In genomic region chr11:64250406-64250874, GRCh38 we compare ENCODE assay signal across 8 cellular contexts. TPM values are rescaled to one million over a fixed set of nuclear protein-coding genes. Genes with fewer than 3 reads are reported as not detected.
DNase-seq lines count a peak whose midpoint lies in the region; ATAC-seq and TF ChIP-seq lines count a peak whose summit lies in the region.

No MANE protein-coding gene starts in this region.

- H3K36me3 Mint-ChIP-seq in stimulated activated effector memory CD8-positive, alpha-beta T cell treated with anti-CD3 and anti-CD28 coated beads, Interleukin-12 subunit alpha, Interleukin-12 subunit beta, amount 100 ng/mL, for 72 hours = peaks cover 20% of the 10 kb centered on the region

- H3K9ac ChIP-seq in SK-N-SH = peak overlapping the region; percentile 56; the same call in 1 of the 2 replicates

- no peak for TF ChIP-seq EP300 in SK-N-SH (IDR thresholded peaks at IDR 0.05; ENCODE audit: borderline replicate concordance in 1 of 2, low read depth in 1 of 2, low read length in 1 of 2)

- TF ChIP-seq CTCF in SK-N-SH (IDR thresholded peaks at IDR 0.05) (no peak), WI38 (IDR thresholded peaks at IDR 0.05; ENCODE audit: low read depth, low read length) (no peak)

- POLR2A ChIA-PET in SK-N-SH (lab: Yijun Ruan, JAX) = interaction anchor here (1.0 to 12.4 kb wide), 3 partner anchors 9 to 19 kb away, joined by 3 to 112 read pairs (median 34); partner anchors contain the start of gene FKBP2

- 19% methylated on average over 3 of the region's 7 CpGs for WGBS in SK-N-SH (ENCODE audit: low lambda C conversion rate)
- WGBS in iPS DF 6.9 (ENCODE audit: insufficient coverage, insufficient read length) = no CpG with 5 or more reads among the region's 7 CpGs

- peaks cover 33% of the 10 kb centered on the region for H3K4me1 Mint-ChIP-seq in stimulated activated effector memory CD8-positive, alpha-beta T cell treated with anti-CD3 and anti-CD28 coated beads, Interleukin-12 subunit alpha, Interleukin-12 subunit beta, amount 100 ng/mL, for 72 hours

- peak overlapping the region; percentile 92 for H3K4me2 ChIP-seq in SK-N-SH

- no peak for ATAC-seq in SK-N-SH treated with all-trans-retinoic acid at 6 μM for 48 hours
- ATAC-seq in stimulated activated effector memory CD8-positive, alpha-beta T cell treated with anti-CD3 and anti-CD28 coated beads, Interleukin-12 subunit alpha, Interleukin-12 subunit beta, amount 100 ng/mL, for 72 hours = no peak

- H3K9me3 Mint-ChIP-seq in stimulated activated effector memory CD8-positive, alpha-beta T cell treated with anti-CD3 and anti-CD28 coated beads, Interleukin-12 subunit alpha, Interleukin-12 subunit beta, amount 100 ng/mL, for 72 hours = no peaks in the 10 kb centered on the region

- peaks cover 10 to 35% of the 10 kb centered on the region in 2 experiments; a peak in 2 of 4 replicates for H3K4me1 ChIP-seq in SK-N-SH (ENCODE audit: control insufficient read depth in 1 of 2, insufficient read depth in 2 of 2, low read depth in 1 of 2, low read length in 1 of 2)
- H3K4me1 ChIP-seq in iPS DF 6.9 (ENCODE audit: control insufficient read depth, insufficient read depth, low read length) = peaks cover 17% of the 10 kb centered on the region

- no peak overlapping the region for H3K27ac Mint-ChIP-seq in stimulated activated effector memory CD8-positive, alpha-beta T cell treated with anti-CD3 and anti-CD28 coated beads, Interleukin-12 subunit alpha, Interleukin-12 subunit beta, amount 100 ng/mL, for 72 hours

- no peak for TF ChIP-seq RAD21 in SK-N-SH (IDR thresholded peaks at IDR 0.05; ENCODE audit: low read length)

- H3K4me3 ChIP-seq in SK-N-SH (ENCODE audit: low read depth in 2 of 2, low read length in 1 of 2) (peak overlapping the region; percentile 88 to 90), WI38 (ENCODE audit: low read depth, low read length) (peak overlapping the region; percentile 60), iPS DF 6.9 (ENCODE audit: low read length) (peak overlapping the region; percentile 50; the same call in 1 of the 2 replicates)

- H3K36me3 ChIP-seq in SK-N-SH (replicated peaks in 1 of 2; ENCODE audit: control insufficient read depth in 1 of 2, insufficient read depth in 2 of 2, low read length in 1 of 2) (peaks cover under 1 to 11% of the 10 kb centered on the region in 2 experiments), iPS DF 6.9 (ENCODE audit: control insufficient read depth, insufficient read depth, low read length) (peaks cover 12% of the 10 kb centered on the region)

- peak overlapping the region in 1 of 2 experiments; percentile 81; a peak in 1 of 4 replicates for H3K27ac ChIP-seq in SK-N-SH (ENCODE audit: low read depth in 2 of 2, low read length in 1 of 2)
- H3K27ac ChIP-seq in iPS DF 6.9 (ENCODE audit: low read length) = no peak overlapping the region

- no peaks in the 10 kb centered on the region for H3K9me2 ChIP-seq in SK-N-SH

- DNase-seq in SK-N-SH (peak; percentile 21), iPS DF 6.9 (ENCODE audit: low read depth, low spot score) (no peak), glomerular visceral epithelial cell (ENCODE audit: extremely low spot score) (no peak), DMS53 (lab: John Stamatoyannopoulos, UW) (no peak)
- no peak for DNase-seq in stimulated activated effector memory CD8-positive, alpha-beta T cell treated with anti-CD3 and anti-CD28 coated beads, Interleukin-12 subunit alpha, Interleukin-12 subunit beta, amount 100 ng/mL, for 72 hours (ENCODE audit: low spot score in 2 of 2)
- DNase-seq in stimulated activated CD4-positive, alpha-beta T cell treated with anti-CD3 and anti-CD28 coated beads, Interleukin-4, amount 100 ng/mL, for 4 hours = no peak

- H2AFZ ChIP-seq in SK-N-SH (ENCODE audit: low read depth) = no peak overlapping the region

- H4K20me1 ChIP-seq in SK-N-SH (ENCODE audit: insufficient read depth) = peaks cover 14% of the 10 kb centered on the region

- H3K9me3 ChIP-seq in SK-N-SH (no peaks in the 10 kb centered on the region), iPS DF 6.9 (ENCODE audit: control insufficient read depth, insufficient read depth, low read length) (no peaks in the 10 kb centered on the region)

- CTCF ChIA-PET in SK-N-SH (lab: Yijun Ruan, JAX) = interaction anchor here (0.7 to 4.6 kb wide), 18 partner anchors 8 to 860 kb away, joined by 3 to 119 read pairs (median 11); partner anchors contain the start of genes BAD, ESRRA, FKBP2 and GPR137

- H3K4me3 Mint-ChIP-seq in stimulated activated effector memory CD8-positive, alpha-beta T cell treated with anti-CD3 and anti-CD28 coated beads, Interleukin-12 subunit alpha, Interleukin-12 subunit beta, amount 100 ng/mL, for 72 hours = peak overlapping the region; percentile 94

- peaks cover 5% of the 10 kb centered on the region for H3F3A ChIP-seq in SK-N-SH (replicated peaks; ENCODE audit: insufficient read depth)

- H3K27me3 ChIP-seq in SK-N-SH (ENCODE audit: insufficient read depth) = no peaks in the 10 kb centered on the region
- no peaks in the 10 kb centered on the region for H3K27me3 ChIP-seq in iPS DF 6.9 (ENCODE audit: control insufficient read depth, insufficient read depth, low read length)

- peaks cover 39% of the 10 kb centered on the region for H3K79me2 ChIP-seq in SK-N-SH (ENCODE audit: insufficient read depth)

TF ChIP-seq in SK-N-SH, 30 proteins besides CTCF, POLR2A, EP300 and RAD21 (continues in another document):
- TF ChIP-seq JUND (IDR thresholded peaks at IDR 0.05) (no peak), NFIC (IDR thresholded peaks at IDR 0.05; ENCODE audit: borderline replicate concordance) (no peak), RCOR1 (IDR thresholded peaks at IDR 0.05; ENCODE audit: low read length) (no peak), MAX (IDR thresholded peaks at IDR 0.05; ENCODE audit: low read depth) (no peak), RXRA (IDR thresholded peaks at IDR 0.05; ENCODE audit: borderline replicate concordance, low read depth) (no peak), FOXM1 (IDR thresholded peaks at IDR 0.05; ENCODE audit: low read depth) (no peak), IRF3 (IDR thresholded peaks at IDR 0.05; ENCODE audit: low read depth, low read length) (no peak), NRF1 (IDR thresholded peaks at IDR 0.05; ENCODE audit: low read depth, low read length) (no peak), TAF1 (IDR thresholded peaks at IDR 0.05; ENCODE audit: borderline replicate concordance, low read depth, low read length) (no peak), GATA2 (CRISPR knock-in tag; IDR thresholded peaks at IDR 0.05) (no peak)

TF ChIP-seq in SK-N-SH treated with all-trans-retinoic acid at 6 μM for 48 hours, 23 proteins besides CTCF, POLR2A, EP300 and RAD21 (continues in another document):
- TF ChIP-seq CREB5 (CRISPR knock-in tag; IDR thresholded peaks at IDR 0.05; ENCODE audit: low read depth) (no peak), CSRNP3 (CRISPR knock-in tag; IDR thresholded peaks at IDR 0.05) (no peak), ZNF8 (CRISPR knock-in tag; IDR thresholded peaks at IDR 0.05) (no peak), PPARA (CRISPR knock-in tag; IDR thresholded peaks at IDR 0.05; ENCODE audit: borderline replicate concordance) (no peak), ZNF70 (CRISPR knock-in tag; IDR thresholded peaks at IDR 0.05) (no peak), ISL1 (CRISPR knock-in tag; IDR thresholded peaks at IDR 0.05) (no peak), TOX (CRISPR knock-in tag; IDR thresholded peaks at IDR 0.05; ENCODE audit: borderline replicate concordance) (no peak), ZNF565 (CRISPR knock-in tag; conservative IDR thresholded peaks at IDR 0.05; ENCODE audit: low read depth) (no peak), RARB (CRISPR knock-in tag; IDR thresholded peaks at IDR 0.05) (no peak), BACH2 (CRISPR knock-in tag; IDR thresholded peaks at IDR 0.05; ENCODE audit: borderline replicate concordance) (no peak), TCF4 (CRISPR knock-in tag; IDR thresholded peaks at IDR 0.05; ENCODE audit: borderline replicate concordance) (no peak), ZC3H10 (CRISPR knock-in tag; IDR thresholded peaks at IDR 0.05) (no peak)

RNA-seq across cellular contexts. Expression of gene PLCB3, which starts 0.9 kb away (rescaled TPM):
- 26.8 and 30.4 TPM in 2 replicates for polyA plus RNA-seq in SK-N-SH (2012; rRNA removed)
- 13.3 and 18.8 TPM in 2 replicates for polyA plus RNA-seq in SK-N-SH (2012; cell fraction: cytosol; rRNA removed)
- 75.4 and 83.0 TPM in 2 replicates for polyA plus RNA-seq in SK-N-SH (2012; cell fraction: nucleus; rRNA removed)

RNA-seq across cellular contexts. Expression of gene PPP1R14B, which starts 3.7 kb away (rescaled TPM):
- 373 and 523 TPM in 2 replicates for polyA plus RNA-seq in SK-N-SH (2012; rRNA removed)
- polyA plus RNA-seq in SK-N-SH (2012; cell fraction: cytosol; rRNA removed) = 330 and 374 TPM in 2 replicates
- 234 and 283 TPM in 2 replicates for polyA plus RNA-seq in SK-N-SH (2012; cell fraction: nucleus; rRNA removed)

RNA-seq across cellular contexts. Expression of gene FKBP2, which starts 9.5 kb away (rescaled TPM):
- 84.8 and 127 TPM in 2 replicates for polyA plus RNA-seq in SK-N-SH (2012; rRNA removed)
- 87.0 and 100 TPM in 2 replicates for polyA plus RNA-seq in SK-N-SH (2012; cell fraction: cytosol; rRNA removed)
- 96.5 and 148 TPM in 2 replicates for polyA plus RNA-seq in SK-N-SH (2012; cell fraction: nucleus; rRNA removed)

RNA-seq across cellular contexts. Expression of gene VEGFB, which starts 16.1 kb away (rescaled TPM):
- 16.3 and 29.9 TPM in 2 replicates for polyA plus RNA-seq in SK-N-SH (2012; rRNA removed)
- polyA plus RNA-seq in SK-N-SH (2012; cell fraction: cytosol; rRNA removed) = 31.2 and 40.8 TPM in 2 replicates
- polyA plus RNA-seq in SK-N-SH (2012; cell fraction: nucleus; rRNA removed) = 39.6 and 40.1 TPM in 2 replicates

RNA-seq across cellular contexts. Expression of gene DNAJC4, which starts 20.1 kb away (rescaled TPM):
- 46.9 and 52.1 TPM in 2 replicates for polyA plus RNA-seq in SK-N-SH (2012; rRNA removed)
- polyA plus RNA-seq in SK-N-SH (2012; cell fraction: cytosol; rRNA removed) = 18.5 and 31.6 TPM in 2 replicates
- 68.2 and 78.5 TPM in 2 replicates for polyA plus RNA-seq in SK-N-SH (2012; cell fraction: nucleus; rRNA removed)
